Comparison of ENCODE assay signal across 30 cellular contexts in genomic region chr1:2784854-2785630, GRCh38. TPM values are rescaled to one million over a fixed set of nuclear protein-coding genes. Genes with fewer than 3 reads are reported as not detected.
DNase-seq lines count a peak whose midpoint lies in the region; ATAC-seq, FAIRE-seq and TF ChIP-seq lines count a peak whose summit lies in the region.
"Had no signal": no experiment of that assay in that cellular context is flagged by ENCODE, and none has a peak within 500 bp of the region (broad histone marks: within the 10 kb centered on the region; RNA-seq: fewer than 3 reads in every experiment).

No MANE protein-coding gene starts in this region.

- H3K4me3 ChIP-seq in kidney (ENCODE audit: low read length in 2 of 2): no peak overlapping the region
- H3K4me3 ChIP-seq in GM23248: no peak overlapping the region
- H3K4me3 ChIP-seq: dorsolateral prefrontal cortex, mucosa of descending colon, ovary, PC-9, tibial artery had no signal

- DNase-seq in activated CD4-positive, alpha-beta T cell treated with anti-CD3 and anti-CD28 coated beads, Interleukin-2, amount 10 ng/mL, durations not matched to agents 24 days and 14 days: peak; percentile 50
- DNase-seq in activated CD4-positive, alpha-beta T cell treated with anti-CD3 and anti-CD28 coated beads, Interleukin-2, amount 50 U/mL, for 4 hours: no peak
- DNase-seq in D341Med (ENCODE audit: low spot score) (peak; percentile 11), kidney (peak; percentile 15), sciatic nerve (ENCODE audit: low spot score) (peak; percentile 34), cerebellar cortex (ENCODE audit: low spot score) (no peak), glutamatergic neuron (no peak), GM23248 (no peak)
- DNase-seq: 8988T; activated CD4-positive, alpha-beta T cell treated with anti-CD3 and anti-CD28 coated beads for 36 hours; activated naive CD4-positive, alpha-beta T cell treated with Interleukin-2 at 50 U/mL for 16 hours; activated T-cell treated with anti-CD3 and anti-CD28 coated beads, Interleukin-2, amount 50 U/mL, for 4 hours; amniotic stem cell; Calu3; DND-41; NCI-H1436 treated with DMSO at 0.1 percent for 48 hours; NCI-H226; NCI-H69; PC-9; retina; SHP77 treated with DMSO at 0.1 percent for 48 hours; stimulated activated CD8-positive, alpha-beta memory T cell treated with anti-CD3 and anti-CD28 coated beads, Interleukin-4, amount 100 ng/mL, for 48 hours had no signal

- no peak overlapping the region for H3K27ac Mint-ChIP-seq in activated CD4-positive, alpha-beta T cell treated with anti-CD3 and anti-CD28 coated beads, Interleukin-2, amount 10 ng/mL, durations not matched to agents 24 days and 14 days
- no peak overlapping the region for H3K27ac Mint-ChIP-seq in glutamatergic neuron (ENCODE audit: unreplicated experiment)
- H3K27ac Mint-ChIP-seq: activated CD4-positive, alpha-beta T cell treated with anti-CD3 and anti-CD28 coated beads for 36 hours; brain; IgD-negative memory B cell; nephron had no signal

- no peaks in the 10 kb centered on the region for H3K27me3 ChIP-seq in GM23248 (replicated peaks; ENCODE audit: insufficient read depth)
- H3K27me3 ChIP-seq: ovary had no signal

- H4K20me1 ChIP-seq in GM23248 (ENCODE audit: insufficient read depth): no peaks in the 10 kb centered on the region

- H3K36me3 ChIP-seq in kidney (ENCODE audit: control insufficient read depth in 1 of 2, insufficient read depth in 2 of 2, low read length in 2 of 2): no peaks in the 10 kb centered on the region
- no peaks in the 10 kb centered on the region for H3K36me3 ChIP-seq in GM23248 (ENCODE audit: low read depth)
- H3K36me3 ChIP-seq: ovary, tibial artery had no signal

- H3K4me3 Mint-ChIP-seq in activated CD4-positive, alpha-beta T cell treated with anti-CD3 and anti-CD28 coated beads, Interleukin-2, amount 10 ng/mL, durations not matched to agents 24 days and 14 days: no peak overlapping the region
- no peak overlapping the region for H3K4me3 Mint-ChIP-seq in glutamatergic neuron (ENCODE audit: unreplicated experiment)
- H3K4me3 Mint-ChIP-seq: activated CD4-positive, alpha-beta T cell treated with anti-CD3 and anti-CD28 coated beads for 36 hours; activated T-cell treated with anti-CD3 and anti-CD28 coated beads, Interleukin-2, amount 50 U/mL, for 4 hours; brain; IgD-negative memory B cell; nephron had no signal

- H3K9ac ChIP-seq in kidney (ENCODE audit: low read length in 2 of 2) (no peak overlapping the region), GM23248 (no peak overlapping the region)

- H3K4me1 ChIP-seq in kidney (ENCODE audit: control insufficient read depth in 1 of 2, insufficient read depth in 1 of 2, low read depth in 1 of 2, low read length in 2 of 2): no peaks in the 10 kb centered on the region
- no peaks in the 10 kb centered on the region for H3K4me1 ChIP-seq in GM23248 (ENCODE audit: insufficient read depth)

- H3K4me2 ChIP-seq in GM23248 (ENCODE audit: unreplicated experiment): no peak overlapping the region
- H3K4me2 ChIP-seq: PC-9 had no signal

- H3K9me2 ChIP-seq in GM23248 (ENCODE audit: insufficient read depth): no peaks in the 10 kb centered on the region

- H3K9me3 ChIP-seq in kidney (ENCODE audit: control insufficient read depth in 1 of 2, low read length in 2 of 2) (peaks cover 2 to 14% of the 10 kb centered on the region in 2 donors), GM23248 (ENCODE audit: low read depth) (peaks cover 4% of the 10 kb centered on the region)
- H3K9me3 ChIP-seq: ovary had no signal

- 38 to 48% methylated on average over 18 to 19 of the region's 19 CpGs for WGBS in GM23248 (ENCODE audit: low coverage in 1 of 2, low lambda C conversion rate in 2 of 2, missing lambda C conversion rate in 2 of 2), 2 experiments

- TF ChIP-seq CTCF in kidney (IDR thresholded peaks at IDR 0.05; ENCODE audit: borderline replicate concordance, extremely low read depth, insufficient read depth) (no peak), glutamatergic neuron (IDR thresholded peaks at IDR 0.05; ENCODE audit: partially characterized antibody, unreplicated experiment) (no peak)

- in situ Hi-C loops in GM23248 (cut with MboI): no loop called here

- H3K36me3 Mint-ChIP-seq in activated CD4-positive, alpha-beta T cell treated with anti-CD3 and anti-CD28 coated beads, Interleukin-2, amount 10 ng/mL, durations not matched to agents 24 days and 14 days (ENCODE audit: low read depth): peaks cover 2% of the 10 kb centered on the region
- H3K36me3 Mint-ChIP-seq in glutamatergic neuron (ENCODE audit: unreplicated experiment): no peaks in the 10 kb centered on the region
- H3K36me3 Mint-ChIP-seq: brain, IgD-negative memory B cell had no signal

- H2AFZ ChIP-seq in GM23248: no peak overlapping the region
- H2AFZ ChIP-seq: PC-9 had no signal

- ATAC-seq in sciatic nerve: no peak
- ATAC-seq: activated CD4-positive, alpha-beta T cell treated with anti-CD3 and anti-CD28 coated beads for 36 hours; activated T-cell treated with anti-CD3 and anti-CD28 coated beads, Interleukin-2, amount 50 U/mL, for 4 hours; mucosa of descending colon had no signal

- intact Hi-C loops in activated CD4-positive, alpha-beta T cell treated with anti-CD3 and anti-CD28 coated beads, Interleukin-2, amount 10 ng/mL, durations not matched to agents 24 days and 14 days (cut with micrococcal nuclease): no loop called here
- intact Hi-C loops in kidney (cut with DNase I) (loop anchor here (5.0 kb wide), 1 partner anchor 368 kb away; no protein-coding TSS in a partner anchor), sciatic nerve (cut with DNase I) (loop anchor here (5.0 kb wide), 1 partner anchor 368 kb away; no protein-coding TSS in a partner anchor)

- H3K27ac ChIP-seq in kidney (ENCODE audit: low read depth in 2 of 2, low read length in 2 of 2) (no peak overlapping the region), GM23248 (no peak overlapping the region)
- H3K27ac ChIP-seq: dorsolateral prefrontal cortex, ovary, PC-9, tibial artery had no signal

- H3K27me3 Mint-ChIP-seq in activated CD4-positive, alpha-beta T cell treated with anti-CD3 and anti-CD28 coated beads, Interleukin-2, amount 10 ng/mL, durations not matched to agents 24 days and 14 days: peaks cover 20% of the 10 kb centered on the region
- peaks cover 8% of the 10 kb centered on the region for H3K27me3 Mint-ChIP-seq in glutamatergic neuron (ENCODE audit: unreplicated experiment)

- no peaks in the 10 kb centered on the region for H3F3A ChIP-seq in GM23248 (ENCODE audit: insufficient read depth)

- peaks cover 5% of the 10 kb centered on the region for H3K4me1 Mint-ChIP-seq in activated CD4-positive, alpha-beta T cell treated with anti-CD3 and anti-CD28 coated beads, Interleukin-2, amount 10 ng/mL, durations not matched to agents 24 days and 14 days
- no peaks in the 10 kb centered on the region for H3K4me1 Mint-ChIP-seq in glutamatergic neuron (ENCODE audit: low read depth, unreplicated experiment)
- H3K4me1 Mint-ChIP-seq: brain, nephron had no signal

- H3K79me2 ChIP-seq in GM23248 (ENCODE audit: insufficient read depth): no peaks in the 10 kb centered on the region

- FAIRE-seq in kidney (lab: Jason Lieb, UNC): no peak
- FAIRE-seq: frontal cortex had no signal

- peaks cover 6% of the 10 kb centered on the region for H3K9me3 Mint-ChIP-seq in activated CD4-positive, alpha-beta T cell treated with anti-CD3 and anti-CD28 coated beads, Interleukin-2, amount 10 ng/mL, durations not matched to agents 24 days and 14 days
- H3K9me3 Mint-ChIP-seq in glutamatergic neuron (ENCODE audit: unreplicated experiment): peaks cover 4% of the 10 kb centered on the region

RNA-seq across cellular contexts. Expression of gene TTC34, which starts 16.5 kb away (rescaled TPM):
- total RNA-seq in activated CD4-positive, alpha-beta T cell treated with anti-CD3 and anti-CD28 coated beads, Interleukin-2, amount 10 ng/mL, durations not matched to agents 24 days and 14 days: 1.3 and 1.8 TPM in 2 replicates
- total RNA-seq in kidney (2.4 TPM), sciatic nerve (1.4 TPM), glutamatergic neuron (ENCODE audit: unreplicated experiment) (0.74 TPM)
- polyA plus RNA-seq in kidney (ENCODE audit: insufficient read depth, low read depth, low replicate concordance) (0.15 TPM), GM23248 (2016; fragmentation: Nextera tagmentation; extraction: Ambion mirVana) (0.03 and 0.05 TPM in 2 replicates)
- 0.22 TPM in 1 of 2 replicates, not detected in the other for total RNA-seq in GM23248 (2014; rRNA removed; shearing (Covaris generic))

Comparison
In these comparisons a context has a peak if more than half of its experiments do, and no peak if none do; other contexts are left out.
1. DNase-seq: peak in activated CD4-positive, alpha-beta T cell treated with anti-CD3 and anti-CD28 coated beads, Interleukin-2, amount 10 ng/mL, durations not matched to agents 24 days and 14 days (single experiment), D341Med (single experiment), kidney (single experiment) and sciatic nerve (single experiment); none in activated CD4-positive, alpha-beta T cell treated with anti-CD3 and anti-CD28 coated beads, Interleukin-2, amount 50 U/mL, for 4 hours (0 of 2), cerebellar cortex (single experiment), glutamatergic neuron (single experiment) and GM23248 (single experiment).